In genomic region chr16:54787045-54787444, GRCh38 we compare ENCODE assay signal across 3 cellular contexts.
"Had no signal": no experiment of that assay in that cellular context is flagged by ENCODE, and none has a peak within 500 bp of the region (broad histone marks: within the 10 kb centered on the region; RNA-seq: fewer than 3 reads in every experiment).

No MANE protein-coding gene starts in this region.

- ATAC-seq: GM12878 had no signal

- H3K4me3 ChIP-seq: GM12878 had no signal

- DNase-seq: GDM1, GF-D8 had no signal
